In genomic region chr6:28940859-28941680, GRCh38 we compare ENCODE assay signal across 8 cellular contexts. TPM values are rescaled to one million over a fixed set of nuclear protein-coding genes. Genes with fewer than 3 reads are reported as not detected.
DNase-seq lines count a peak whose midpoint lies in the region.

No MANE protein-coding gene starts in this region.

- peak; percentile 91 for DNase-seq in DMS53 treated with DMSO at 0.1 percent for 48 hours (lab: John Stamatoyannopoulos, UW; ENCODE audit: unreplicated experiment)
- DNase-seq in GOT3 (lab: John Stamatoyannopoulos, UW) = peak; percentile 46
- peak; percentile 92 for DNase-seq in M059J (ENCODE audit: low read depth)
- peak; percentile 70 to 87 for DNase-seq in SJCRH30
- DNase-seq in activated naive CD4-positive, alpha-beta T cell treated with anti-CD3 and anti-CD28 coated beads, Interleukin-2, amount 10 ng/mL, durations not matched to agents 7 days and 5 days = peak; percentile 79
- DNase-seq in globus pallidus (ENCODE audit: low spot score) = peak; percentile 83
- DNase-seq in non-pigmented ciliary epithelial cell (ENCODE audit: low read depth) = peak; percentile 69

- no peaks in the 10 kb centered on the region for H3K9me3 ChIP-seq in SJCRH30 (replicated peaks)

- H3K27ac ChIP-seq in SJCRH30 (peak overlapping the region; percentile 32), temporal lobe (ENCODE audit: low read depth, low read length) (peak overlapping the region; percentile 84)

- H3K4me3 ChIP-seq in SJCRH30 = peak overlapping the region; percentile 68

- H3K9me3 Mint-ChIP-seq in activated naive CD4-positive, alpha-beta T cell treated with anti-CD3 and anti-CD28 coated beads, Interleukin-2, amount 10 ng/mL, durations not matched to agents 7 days and 5 days = no peaks in the 10 kb centered on the region

- H3K36me3 Mint-ChIP-seq in activated naive CD4-positive, alpha-beta T cell treated with anti-CD3 and anti-CD28 coated beads, Interleukin-2, amount 10 ng/mL, durations not matched to agents 7 days and 5 days = no peaks in the 10 kb centered on the region

- peaks cover 60% of the 10 kb centered on the region for H3K4me1 Mint-ChIP-seq in activated naive CD4-positive, alpha-beta T cell treated with anti-CD3 and anti-CD28 coated beads, Interleukin-2, amount 10 ng/mL, durations not matched to agents 7 days and 5 days

- no peaks in the 10 kb centered on the region for H3K27me3 ChIP-seq in SJCRH30

- H3K27me3 Mint-ChIP-seq in activated naive CD4-positive, alpha-beta T cell treated with anti-CD3 and anti-CD28 coated beads, Interleukin-2, amount 10 ng/mL, durations not matched to agents 7 days and 5 days = peaks cover 4% of the 10 kb centered on the region

- peak overlapping the region; percentile 88 for H3K4me3 Mint-ChIP-seq in activated naive CD4-positive, alpha-beta T cell treated with anti-CD3 and anti-CD28 coated beads, Interleukin-2, amount 10 ng/mL, durations not matched to agents 7 days and 5 days

- H3K36me3 ChIP-seq in SJCRH30 = no peaks in the 10 kb centered on the region

- no peaks in the 10 kb centered on the region for H3K4me1 ChIP-seq in SJCRH30

- H3K27ac Mint-ChIP-seq in activated naive CD4-positive, alpha-beta T cell treated with anti-CD3 and anti-CD28 coated beads, Interleukin-2, amount 10 ng/mL, durations not matched to agents 7 days and 5 days = peak overlapping the region; percentile 95

- CTCF ChIA-PET in activated naive CD4-positive, alpha-beta T cell treated with anti-CD3 and anti-CD28 coated beads, Interleukin-2, amount 10 ng/mL, durations not matched to agents 7 days and 5 days (lab: Charles Lee) = interaction anchor here (0.8 to 2.0 kb wide), 10 partner anchors 10 to 103 kb away, joined by 3 to 17 read pairs (median 3); no protein-coding TSS in a partner anchor

RNA-seq across cellular contexts. Expression of gene TRIM27, which starts 17.3 kb away (rescaled TPM):
- 88.1 and 104 TPM in 2 replicates for total RNA-seq in M059J (2014; rRNA removed; shearing (Covaris generic))
- 48.2 and 52.8 TPM in 2 replicates for total RNA-seq in SJCRH30 (2014; rRNA removed; shearing (Covaris generic))
- 53.4 TPM for total RNA-seq in temporal lobe

Comparison
In these comparisons a context has a peak if more than half of its experiments do, and no peak if none do; other contexts are left out.
1. Peak in every context shown above with its lines: DNase-seq, H3K4me3 ChIP-seq and H3K27ac ChIP-seq.